Comparison of ENCODE assay signal across 8 cellular contexts in genomic region chr3:184229424-184230080, GRCh38. TPM values are rescaled to one million over a fixed set of nuclear protein-coding genes. Genes with fewer than 3 reads are reported as not detected.
DNase-seq lines count a peak whose midpoint lies in the region; ATAC-seq and TF ChIP-seq lines count a peak whose summit lies in the region.

Gene VWA5B2 (plus strand): TSS chr3:184229585. CDS start chr3:184230529, 944 bp downstream.

- WGBS in ectodermal cell, 2 experiments: 2% methylated on average over 64 of the region's 64 CpGs

- H3K4me1 Mint-ChIP-seq in mesothelial cell of epicardium: peaks cover 9% of the 10 kb centered on the region

- ATAC-seq in HG03064 (IDR thresholded peaks at IDR 0.05; ENCODE audit: low read depth, unreplicated experiment): peak; percentile 57

- H3K27me3 Mint-ChIP-seq in mesothelial cell of epicardium (ENCODE audit: low read depth): peaks cover 84% of the 10 kb centered on the region

- no peak within 1 kb of the TSS for H3K27ac Mint-ChIP-seq in mesothelial cell of epicardium

- H3K9me3 Mint-ChIP-seq in mesothelial cell of epicardium: no peaks in the 10 kb centered on the region

- H3K27me3 ChIP-seq in ectodermal cell (ENCODE audit: control insufficient read depth, insufficient read depth, low read length, poor library complexity, severe bottlenecking): peaks cover 73% of the 10 kb centered on the region

- TF ChIP-seq CTCF in mesothelial cell of epicardium (IDR thresholded peaks at IDR 0.05; ENCODE audit: unreplicated experiment): no peak

- DNase-seq in NCI-H1436 (lab: John Stamatoyannopoulos, UW) (peak; percentile 79), NCI-H1436 treated with DMSO at 0.1 percent for 48 hours (lab: John Stamatoyannopoulos, UW) (no peak), NCI-H446 (lab: John Stamatoyannopoulos, UW) (peak; percentile 50 to 81), mesothelial cell of epicardium (ENCODE audit: low spot score in 2 of 2, unreplicated experiment in 2 of 2) (peak; percentile 55 to 72)
- peak; percentile 62 to 71 for DNase-seq in activated CD4-positive, alpha-beta T cell treated with anti-CD3 and anti-CD28 coated beads, Interleukin-2, amount 50 U/mL, for 48 hours
- DNase-seq in stimulated activated CD8-positive, alpha-beta memory T cell treated with anti-CD3 and anti-CD28 coated beads, Interleukin-2, amount 100 ng/mL, for 1 hour (ENCODE audit: low read depth in 2 of 2): peak; percentile 46 to 64

- peak within 1 kb of the TSS; percentile 46 for H3K4me3 ChIP-seq in ectodermal cell (ENCODE audit: insufficient read depth, low read depth, low read length)

- H3K9me3 ChIP-seq in ectodermal cell (ENCODE audit: control insufficient read depth, low read length): no peaks in the 10 kb centered on the region

- H3K36me3 ChIP-seq in ectodermal cell (ENCODE audit: control insufficient read depth, insufficient read depth, low read length): no peaks in the 10 kb centered on the region

- H3K4me1 ChIP-seq in ectodermal cell (ENCODE audit: control insufficient read depth, insufficient read depth, low read length): peaks cover 10% of the 10 kb centered on the region

- peak within 1 kb of the TSS; percentile 65 for H3K4me3 Mint-ChIP-seq in mesothelial cell of epicardium

- no peaks in the 10 kb centered on the region for H3K36me3 Mint-ChIP-seq in mesothelial cell of epicardium

- H3K27ac ChIP-seq in ectodermal cell (ENCODE audit: insufficient read depth, low read depth, low read length, poor library complexity, severe bottlenecking): no peak within 1 kb of the TSS

RNA-seq across cellular contexts. Expression of gene VWA5B2, which starts in this region (rescaled TPM):
- polyA plus RNA-seq in ectodermal cell (2013, experiment 1 of 4): 0.26 TPM
- polyA plus RNA-seq in ectodermal cell (2013, experiment 2 of 4): 0.37 TPM
- polyA plus RNA-seq in ectodermal cell (2013, experiment 3 of 4): 0.48 TPM
- 0.24 TPM for polyA plus RNA-seq in ectodermal cell (2013, experiment 4 of 4)
- total RNA-seq in mesothelial cell of epicardium: 0.36 to 1.1 TPM (median 0.78 TPM) in 3 replicates
